ENCODE assay signal across 29 cellular contexts in the genomic region with DNA sequence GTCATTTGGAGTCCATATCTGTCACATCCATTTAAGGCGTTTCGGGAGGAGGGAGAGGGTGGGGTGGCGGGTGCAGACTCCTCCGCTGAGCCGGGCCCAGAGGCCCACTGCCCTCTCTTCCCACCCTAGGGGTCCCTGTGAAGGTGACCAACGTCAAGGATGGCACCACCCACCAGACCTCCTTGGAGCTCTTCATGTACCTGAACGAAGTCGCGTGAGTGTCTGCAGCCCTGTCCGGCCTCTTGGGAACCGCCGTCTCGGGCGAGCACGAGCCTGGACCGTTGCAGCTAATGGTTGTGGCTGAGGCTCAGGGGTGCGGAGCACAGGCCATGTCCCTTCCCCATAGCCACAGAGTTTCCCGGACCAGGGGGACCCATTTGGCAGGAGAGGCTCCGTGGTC.
"Had no signal": no experiment of that assay in that cellular context is flagged by ENCODE, and none has a peak within 500 bp of the region (broad histone marks: within the 10 kb centered on the region; RNA-seq: fewer than 3 reads in every experiment).

No MANE protein-coding gene starts in this region.

- H3K4me3 ChIP-seq: left lung, lower lobe of right lung, pancreas, prostate gland, skin epidermis, stomach, testis, thyroid gland, transverse colon, upper lobe of left lung, vagina had no signal

- H3K9me3 ChIP-seq: left lung, lower lobe of right lung, pancreas, prostate gland, stomach, testis, thyroid gland, transverse colon, upper lobe of left lung, vagina had no signal

- H3K27ac Mint-ChIP-seq: naive B cell; natural killer cell; stimulated activated naive B cell treated with anti-CD40 and anti-IgM and Interleukin-4, amounts not matched to agents 10 μg/mL and 1 μg/mL and 100 μg/mL, for 72 hours had no signal

- H3K36me3 ChIP-seq: pancreas, prostate gland, transverse colon, vagina had no signal

- H3K4me1 ChIP-seq: left lung, lower lobe of right lung, pancreas, prostate gland, stomach, testis, thyroid gland, transverse colon, upper lobe of left lung, vagina had no signal

- H3K27ac ChIP-seq: left lung, lower lobe of right lung, pancreas, prostate gland, skin epidermis, stomach, testis, thyroid gland, transverse colon, upper lobe of left lung, vagina had no signal

- ATAC-seq: left cardiac atrium; left lung; lower lobe of right lung; natural killer cell; pancreas; right cardiac atrium; sciatic nerve; stimulated activated naive B cell treated with anti-CD40 and anti-IgM and Interleukin-4, amounts not matched to agents 10 μg/mL and 1 μg/mL and 100 μg/mL, for 72 hours; stimulated activated naive CD8-positive, alpha-beta T cell treated with anti-CD3 and anti-CD28 coated beads, Interleukin-15, Interleukin-2, amounts not matched to agents 100 U/mL and 50 U/mL, for 24 hours had no signal

- H3K4me3 Mint-ChIP-seq: naive B cell; natural killer cell; stimulated activated naive B cell treated with anti-CD40 and anti-IgM and Interleukin-4, amounts not matched to agents 10 μg/mL and 1 μg/mL and 100 μg/mL, for 72 hours had no signal

- H3K4me1 Mint-ChIP-seq: naive B cell; natural killer cell; stimulated activated naive B cell treated with anti-CD40 and anti-IgM and Interleukin-4, amounts not matched to agents 10 μg/mL and 1 μg/mL and 100 μg/mL, for 72 hours had no signal

- H3K9me3 Mint-ChIP-seq: naive B cell; natural killer cell; stimulated activated naive B cell treated with anti-CD40 and anti-IgM and Interleukin-4, amounts not matched to agents 10 μg/mL and 1 μg/mL and 100 μg/mL, for 72 hours had no signal

- H3K36me3 Mint-ChIP-seq: naive B cell; natural killer cell; stimulated activated naive B cell treated with anti-CD40 and anti-IgM and Interleukin-4, amounts not matched to agents 10 μg/mL and 1 μg/mL and 100 μg/mL, for 72 hours had no signal

- DNase-seq: hippocampal formation; kidney glomerular epithelial cell; left cardiac atrium; left lung; lower lobe of right lung; mammary epithelial cell; mesenchymal stem cell; naive B cell; natural killer cell; posterior cingulate gyrus; retina; stimulated activated CD4-positive, alpha-beta T cell treated with anti-CD3 and anti-CD28 coated beads, Interleukin-12 subunit alpha, Interleukin-12 subunit beta, amount 100 ng/mL, for 4 hours; stimulated activated CD4-positive, alpha-beta T cell treated with anti-CD3 and anti-CD28 coated beads, Interleukin-15, amount 100 ng/mL, for 24 hours; stimulated activated CD4-positive, alpha-beta T cell treated with anti-CD3 and anti-CD28 coated beads, Interleukin-2, amount 100 ng/mL, for 24 hours; stimulated activated CD4-positive, alpha-beta T cell treated with anti-CD3 and anti-CD28 coated beads, Interleukin-4, amount 100 ng/mL, for 1 hour; stimulated activated naive B cell treated with anti-CD40 and anti-IgM and Interleukin-4, amounts not matched to agents 10 μg/mL and 1 μg/mL and 100 μg/mL, for 72 hours; stimulated activated naive CD8-positive, alpha-beta T cell treated with anti-CD3 and anti-CD28 coated beads, Interleukin-15, Interleukin-2, amounts not matched to agents 100 U/mL and 50 U/mL, for 24 hours; stomach; testis; thyroid gland; transverse colon had no signal

- FAIRE-seq: keratinocyte, pancreas had no signal

- H3K27me3 ChIP-seq: pancreas, stomach, testis, thyroid gland, transverse colon, upper lobe of left lung, vagina had no signal
